ENCODE assay signal across 8 cellular contexts in the genomic region with DNA sequence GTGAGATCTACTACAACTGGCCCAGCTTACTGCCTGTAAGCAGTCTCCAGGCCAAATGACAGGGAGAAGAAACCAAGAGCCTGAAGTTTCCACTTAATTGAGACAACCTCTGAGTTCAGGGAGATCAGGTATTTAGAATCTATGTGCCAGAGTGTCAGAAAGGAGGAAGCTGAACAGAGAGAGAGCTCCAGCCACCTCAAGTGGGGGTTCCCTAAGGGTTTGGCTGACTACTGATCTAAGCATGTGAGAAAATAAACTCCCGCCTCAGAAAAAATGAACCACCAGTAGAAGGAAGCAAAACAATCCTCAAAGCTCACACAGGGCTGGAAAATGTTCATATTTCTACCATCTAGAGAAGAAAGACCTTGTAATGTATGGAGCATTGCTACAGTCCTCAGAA.
DNase-seq lines count a peak whose midpoint lies in the region; ATAC-seq, FAIRE-seq and TF ChIP-seq lines count a peak whose summit lies in the region.

No MANE protein-coding gene starts in this region.

- H3K27me3 ChIP-seq in GM06990 (replicated peaks; ENCODE audit: control insufficient read depth, insufficient read depth, low read length), result no peaks in the 10 kb centered on the region

- FAIRE-seq in H54 (lab: Jason Lieb, UNC), result no peak

- peak; percentile 28 for DNase-seq in GM06990 (ENCODE audit: extremely low read depth, insufficient read length)
- DNase-seq in NCI-H1436 (lab: John Stamatoyannopoulos, UW), result peak; percentile 40
- peak; percentile 51 for DNase-seq in germinal center (ENCODE audit: low spot score)
- no peak for DNase-seq in H54 (ENCODE audit: insufficient read length, low spot score)
- DNase-seq in T-helper 9 cell, result no peak
- no peak for DNase-seq in epidermal melanocyte (ENCODE audit: insufficient read length, low spot score)

- no peak for TF ChIP-seq CTCF in GM06990 (IDR thresholded peaks at IDR 0.05; ENCODE audit: insufficient read depth, low read length, poor library complexity, severe bottlenecking)

- ATAC-seq in GM21576 (IDR thresholded peaks at IDR 0.05; ENCODE audit: unreplicated experiment), result peak; percentile 84
- ATAC-seq in HG03439 (IDR thresholded peaks at IDR 0.05; ENCODE audit: unreplicated experiment), result no peak

- no peak overlapping the region for H3K4me3 ChIP-seq in GM06990 (replicated peaks; ENCODE audit: low read depth, low read length)

- no peaks in the 10 kb centered on the region for H3K36me3 ChIP-seq in GM06990 (ENCODE audit: control insufficient read depth, insufficient read depth, low read length)

- no peak for TF ChIP-seq POLR2A in H54 (IDR thresholded peaks at IDR 0.05; ENCODE audit: low read depth, low read length)

Comparison
In these comparisons a context has a peak if more than half of its experiments do, and no peak if none do; other contexts are left out.
1. DNase-seq: peak in GM06990 (single experiment), NCI-H1436 (single experiment) and germinal center (single experiment); none in H54 (single experiment), T-helper 9 cell (single experiment) and epidermal melanocyte (single experiment).